28 cellular contexts compared by ENCODE assay signal in genomic region chr1:190540366-190540765, GRCh38.
"Had no signal": no experiment of that assay in that cellular context is flagged by ENCODE, and none has a peak within 500 bp of the region (broad histone marks: within the 10 kb centered on the region; RNA-seq: fewer than 3 reads in every experiment).

No MANE protein-coding gene starts in this region.

- H3K4me3 ChIP-seq: Peyer's patch, SJSA1 had no signal

- H3K4me1 Mint-ChIP-seq: activated CD4-positive, alpha-beta T cell treated with anti-CD3 and anti-CD28 coated beads, Interleukin-2, amount 10 ng/mL, durations not matched to agents 7 days and 5 days; activated T-helper 17 cell treated with anti-CD3 and anti-CD28 coated beads, Interleukin-2, amount 50 U/mL, for 72 hours; central memory CD8-positive, alpha-beta T cell had no signal

- H3K4me3 Mint-ChIP-seq: activated CD4-positive, alpha-beta memory T cell treated with anti-CD3 and anti-CD28 coated beads for 36 hours; activated CD4-positive, alpha-beta T cell treated with anti-CD3 and anti-CD28 coated beads, Interleukin-2, amount 10 ng/mL, durations not matched to agents 7 days and 5 days; activated naive CD4-positive, alpha-beta T cell treated with anti-CD3 and anti-CD28 coated beads for 36 hours; activated naive CD8-positive, alpha-beta T cell; activated T-helper 17 cell treated with anti-CD3 and anti-CD28 coated beads, Interleukin-2, amount 50 U/mL, for 72 hours; brain; central memory CD8-positive, alpha-beta T cell had no signal

- H3K36me3 Mint-ChIP-seq: activated CD4-positive, alpha-beta memory T cell treated with anti-CD3 and anti-CD28 coated beads for 36 hours; activated naive CD8-positive, alpha-beta T cell; brain had no signal

- H3K36me3 ChIP-seq: Peyer's patch, SJSA1 had no signal

- H3K9me3 Mint-ChIP-seq: activated CD4-positive, alpha-beta T cell treated with anti-CD3 and anti-CD28 coated beads, Interleukin-2, amount 10 ng/mL, durations not matched to agents 7 days and 5 days had no signal

- DNase-seq: activated CD4-positive, alpha-beta memory T cell treated with anti-CD3 and anti-CD28 coated beads for 36 hours; activated CD4-positive, alpha-beta T cell treated with anti-CD3 and anti-CD28 coated beads, Interleukin-2, amount 10 ng/mL, durations not matched to agents 7 days and 5 days; activated CD4-positive, CD25-positive, alpha-beta regulatory T cell; activated CD8-positive, alpha-beta memory T cell treated with anti-CD3 and anti-CD28 coated beads for 24 hours; activated gamma-delta T cell; activated naive CD4-positive, alpha-beta T cell treated with anti-CD3 and anti-CD28 coated beads for 36 hours; activated T-cell treated with anti-CD3 and anti-CD28 coated beads, Interleukin-2, amount 50 U/mL, for 48 hours; amygdala; Kasumi-1; NCI-H1105 treated with DMSO at 0.1 percent for 48 hours; NCI-H1436 treated with DMSO at 0.1 percent for 48 hours; NCI-H187; NCI-H2081; NCI-H2171; NCI-H2227 treated with DMSO at 0.1 percent for 48 hours; NCI-H526; NCI-H82; Peyer's patch; Right ventricle myocardium superior; T-helper 2 cell; T1000 had no signal

- H3K27me3 ChIP-seq: Peyer's patch, SJSA1 had no signal

- H3K4me1 ChIP-seq: Peyer's patch, SJSA1 had no signal

- H3K27ac ChIP-seq: Peyer's patch, RWPE1, SJSA1 had no signal

- ATAC-seq: activated T-helper 17 cell treated with anti-CD3 and anti-CD28 coated beads, Interleukin-2, amount 50 U/mL, for 72 hours had no signal

- H3K27ac Mint-ChIP-seq: activated CD4-positive, alpha-beta memory T cell treated with anti-CD3 and anti-CD28 coated beads for 36 hours; activated CD4-positive, alpha-beta T cell treated with anti-CD3 and anti-CD28 coated beads, Interleukin-2, amount 10 ng/mL, durations not matched to agents 7 days and 5 days; activated naive CD4-positive, alpha-beta T cell treated with anti-CD3 and anti-CD28 coated beads for 36 hours; activated naive CD8-positive, alpha-beta T cell; activated T-helper 17 cell treated with anti-CD3 and anti-CD28 coated beads, Interleukin-2, amount 50 U/mL, for 72 hours had no signal

- FAIRE-seq: astrocyte had no signal

- H3K27me3 Mint-ChIP-seq: activated CD4-positive, alpha-beta memory T cell treated with anti-CD3 and anti-CD28 coated beads for 36 hours; activated CD4-positive, alpha-beta T cell treated with anti-CD3 and anti-CD28 coated beads, Interleukin-2, amount 10 ng/mL, durations not matched to agents 7 days and 5 days; activated naive CD8-positive, alpha-beta T cell; activated T-helper 17 cell treated with anti-CD3 and anti-CD28 coated beads, Interleukin-2, amount 50 U/mL, for 72 hours; brain; central memory CD8-positive, alpha-beta T cell had no signal

- H3K9me3 ChIP-seq: Peyer's patch had no signal
